9 cellular contexts compared by ENCODE assay signal in the genomic region with DNA sequence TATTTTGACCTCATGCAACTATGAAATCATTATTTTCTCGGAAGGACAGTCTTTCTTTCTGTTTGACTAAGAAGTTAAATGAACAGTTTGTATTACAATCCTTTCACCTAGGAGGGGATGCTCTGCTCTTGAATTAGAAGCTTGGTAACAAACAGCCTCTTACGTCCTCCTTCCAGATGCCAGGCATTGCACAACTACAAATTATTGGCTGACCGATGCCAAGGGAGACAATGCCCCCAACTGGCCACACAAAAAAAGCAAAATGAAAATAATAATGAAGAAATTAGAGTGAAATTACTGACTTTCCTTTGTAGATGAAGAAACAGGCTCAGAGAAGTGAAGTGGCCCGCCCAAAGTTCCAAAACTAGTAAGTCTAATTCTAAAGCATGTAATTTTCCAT.
A peak's percentile ranks its signal among the peaks of the same experiment; 100 is the strongest.
DNase-seq lines count a peak whose midpoint lies in the region; ATAC-seq and TF ChIP-seq lines count a peak whose summit lies in the region.
"Had no signal": no experiment of that assay in that cellular context is flagged by ENCODE, and none has a peak within 500 bp of the region (broad histone marks: within the 10 kb centered on the region; RNA-seq: fewer than 3 reads in every experiment).

No MANE protein-coding gene starts in this region.

- 49 to 50% methylated on average over 4 of the region's 4 CpGs for WGBS in lower leg skin, 2 donors

- no peak overlapping the region for H3K4me3 Mint-ChIP-seq in nephron progenitor cell
- H3K4me3 Mint-ChIP-seq: dendritic cell treated with granulocyte-macrophage colony-stimulating factor and Interleukin-4, amounts not matched to agents 40 ng/mL and 50 ng/mL, for 4 days had no signal

- peaks cover 10% of the 10 kb centered on the region for H3K9me3 Mint-ChIP-seq in nephron progenitor cell
- H3K9me3 Mint-ChIP-seq: dendritic cell treated with granulocyte-macrophage colony-stimulating factor and Interleukin-4, amounts not matched to agents 40 ng/mL and 50 ng/mL, for 4 days had no signal

- H3K4me3 ChIP-seq in dorsolateral prefrontal cortex (no peak overlapping the region), lower leg skin (ENCODE audit: low read depth, poor library complexity, severe bottlenecking) (no peak overlapping the region)

- H3K27me3 ChIP-seq in dorsolateral prefrontal cortex, result peaks cover 0 to 9% (median 0%) of the 10 kb centered on the region in 45 donors

- peaks cover 5% of the 10 kb centered on the region for H3K36me3 Mint-ChIP-seq in nephron progenitor cell (ENCODE audit: low read depth)

- H3K4me1 Mint-ChIP-seq in nephron progenitor cell, result peaks cover 7% of the 10 kb centered on the region

- no peak for TF ChIP-seq POLR2A in lower leg skin (IDR thresholded peaks at IDR 0.05)

- peak; percentile 1 for DNase-seq in NCI-H69 (lab: John Stamatoyannopoulos, UW)
- peak in 1 of 10 donors; percentile 12 for DNase-seq in dorsolateral prefrontal cortex
- DNase-seq in nephron progenitor cell, result peak; percentile 13
- no peak for DNase-seq in lower leg skin (ENCODE audit: low spot score in 2 of 2)
- no peak for DNase-seq in NCI-H2081 (lab: John Stamatoyannopoulos, UW)
- no peak for DNase-seq in HuH-7 (ENCODE audit: low spot score)

- H3K27me3 Mint-ChIP-seq in nephron progenitor cell (ENCODE audit: low read depth, poor library complexity), result no peaks in the 10 kb centered on the region

- TF ChIP-seq CTCF in GM12874 (IDR thresholded peaks at IDR 0.05; ENCODE audit: insufficient read depth, low read depth, low read length), result 0 out of 2 replicates have a peak, but pooled peaks have one; percentile 2
- TF ChIP-seq CTCF in dorsolateral prefrontal cortex (IDR thresholded peaks at IDR 0.05 in 54 of 56, conservative IDR thresholded peaks at IDR 0.05 in 2 of 56; ENCODE audit: low read depth in 1 of 56, partially characterized antibody in 56 of 56), result peak in 54 of 56 donors; percentile 19 to 67 (median 48)
- peak; percentile 42 for TF ChIP-seq CTCF in nephron progenitor cell (IDR thresholded peaks at IDR 0.05)
- no peak for TF ChIP-seq CTCF in lower leg skin (IDR thresholded peaks at IDR 0.05)

- no peak for ATAC-seq in HG02870 (IDR thresholded peaks at IDR 0.05; ENCODE audit: unreplicated experiment)

- intact Hi-C loops in dorsolateral prefrontal cortex (cut with DNase I) (loop anchor here in 1 of 2 donors (2.0 to 5.0 kb wide), 2 partner anchors 545 to 851 kb away; partner anchors contain the start of gene MYCN), lower leg skin (cut with DNase I; ENCODE audit: low total_unique reads) (no loop called here)

- no peak overlapping the region for H3K27ac Mint-ChIP-seq in nephron progenitor cell
- H3K27ac Mint-ChIP-seq: dendritic cell treated with granulocyte-macrophage colony-stimulating factor and Interleukin-4, amounts not matched to agents 40 ng/mL and 50 ng/mL, for 4 days had no signal

- H3K27ac ChIP-seq in dorsolateral prefrontal cortex, result no peak overlapping the region

Comparison
In these comparisons a context has a peak if more than half of its experiments do, and no peak if none do; other contexts are left out.
1. CTCF ChIP-seq: peak in GM12874 (single experiment), dorsolateral prefrontal cortex (54 of 56) and nephron progenitor cell (single experiment); none in lower leg skin (0 of 3).
2. DNase-seq: peak in NCI-H69 (single experiment) and nephron progenitor cell (single experiment); none in lower leg skin (0 of 2), NCI-H2081 (0 of 2) and HuH-7 (single experiment).